8 cellular contexts compared by ENCODE assay signal in genomic region chr16:89923640-89924297, GRCh38. TPM values are rescaled to one million over a fixed set of nuclear protein-coding genes. Genes with fewer than 3 reads are reported as not detected.
DNase-seq lines count a peak whose midpoint lies in the region; ATAC-seq and TF ChIP-seq lines count a peak whose summit lies in the region.

No MANE protein-coding gene starts in this region.

- peaks cover 66% of the 10 kb centered on the region for H3K4me1 ChIP-seq in left ventricle myocardium inferior
- H3K4me1 ChIP-seq in adipocyte (ENCODE audit: control insufficient read depth, insufficient read depth, low read length) = peaks cover 37% of the 10 kb centered on the region
- peaks cover 51% of the 10 kb centered on the region for H3K4me1 ChIP-seq in vagina

- H3K27me3 Mint-ChIP-seq in stimulated activated naive CD8-positive, alpha-beta T cell treated with anti-CD3 and anti-CD28 coated beads, Interleukin-15, amount 100 ng/mL, for 72 hours = peaks cover 85% of the 10 kb centered on the region

- intact Hi-C loops in left ventricle myocardium inferior (cut with micrococcal nuclease) (no loop called here), left ventricle myocardium superior (cut with micrococcal nuclease) (no loop called here), vagina (cut with DNase I) (no loop called here)

- H3K27me3 ChIP-seq in left ventricle myocardium inferior (ENCODE audit: low read depth) (peaks cover 66% of the 10 kb centered on the region), adipocyte (replicated peaks; ENCODE audit: control insufficient read depth, insufficient read depth, low read length) (no peaks in the 10 kb centered on the region), vagina (no peaks in the 10 kb centered on the region)

- no peaks in the 10 kb centered on the region for H3K9me3 ChIP-seq in left ventricle myocardium inferior (replicated peaks)
- H3K9me3 ChIP-seq in adipocyte (ENCODE audit: control insufficient read depth, low read length) = no peaks in the 10 kb centered on the region
- no peaks in the 10 kb centered on the region for H3K9me3 ChIP-seq in vagina

- no peaks in the 10 kb centered on the region for H3K36me3 ChIP-seq in left ventricle myocardium inferior
- no peaks in the 10 kb centered on the region for H3K36me3 ChIP-seq in adipocyte (ENCODE audit: control insufficient read depth, insufficient read depth, low read length, severe bottlenecking)
- H3K36me3 ChIP-seq in vagina = no peaks in the 10 kb centered on the region

- H3K4me3 Mint-ChIP-seq in stimulated activated naive CD8-positive, alpha-beta T cell treated with anti-CD3 and anti-CD28 coated beads, Interleukin-15, amount 100 ng/mL, for 72 hours = no peak overlapping the region

- TF ChIP-seq CTCF in left ventricle myocardium inferior (IDR thresholded peaks at IDR 0.05; ENCODE audit: borderline replicate concordance) (no peak), vagina (IDR thresholded peaks at IDR 0.05) (no peak)

- no peak for ATAC-seq in left ventricle myocardium superior
- ATAC-seq in GM21786 (IDR thresholded peaks at IDR 0.05; ENCODE audit: unreplicated experiment) = no peak
- ATAC-seq in stimulated activated naive CD8-positive, alpha-beta T cell treated with anti-CD3 and anti-CD28 coated beads, Interleukin-15, amount 100 ng/mL, for 72 hours = no peak

- H3K4me3 ChIP-seq in left ventricle myocardium inferior (peak overlapping the region; percentile 77), adipocyte (ENCODE audit: low read length) (peak overlapping the region; percentile 82), vagina (peak overlapping the region; percentile 63 to 71)

- DNase-seq in left ventricle myocardium inferior = no peak
- DNase-seq in left ventricle myocardium superior = no peak
- DNase-seq in adipocyte (ENCODE audit: low read depth) = peak; percentile 37
- peak; percentile 71 for DNase-seq in left kidney (ENCODE audit: low read depth, low spot score)
- DNase-seq in vagina (ENCODE audit: extremely low spot score in 2 of 2) = no peak
- no peak for DNase-seq in stimulated activated naive CD8-positive, alpha-beta T cell treated with anti-CD3 and anti-CD28 coated beads, Interleukin-15, amount 100 ng/mL, for 72 hours
- DNase-seq in cerebellar nuclear complex (lab: John Stamatoyannopoulos, UW) = no peak

- no peak for TF ChIP-seq POLR2A in vagina (IDR thresholded peaks at IDR 0.05)

- H3K4me1 Mint-ChIP-seq in stimulated activated naive CD8-positive, alpha-beta T cell treated with anti-CD3 and anti-CD28 coated beads, Interleukin-15, amount 100 ng/mL, for 72 hours = peaks cover 47% of the 10 kb centered on the region

- no peaks in the 10 kb centered on the region for H3K9me3 Mint-ChIP-seq in stimulated activated naive CD8-positive, alpha-beta T cell treated with anti-CD3 and anti-CD28 coated beads, Interleukin-15, amount 100 ng/mL, for 72 hours

- no peak overlapping the region for H3K27ac Mint-ChIP-seq in stimulated activated naive CD8-positive, alpha-beta T cell treated with anti-CD3 and anti-CD28 coated beads, Interleukin-15, amount 100 ng/mL, for 72 hours

- H3K27ac ChIP-seq in left ventricle myocardium inferior (replicated peaks) (peak overlapping the region; percentile 93), vagina (no peak overlapping the region)

- H3K9ac ChIP-seq in adipocyte (ENCODE audit: low read length) = peak overlapping the region; percentile 76

RNA-seq across cellular contexts. Expression of gene TUBB3, which starts 0.6 kb away (rescaled TPM):
- 2.1 TPM for total RNA-seq in left ventricle myocardium inferior
- total RNA-seq in left ventricle myocardium superior = 1.8 TPM
- 19.2 TPM for total RNA-seq in vagina

RNA-seq across cellular contexts. Expression of gene MC1R, which starts 5.1 kb away (rescaled TPM):
- total RNA-seq in left ventricle myocardium inferior = 1.2 TPM
- 1.1 TPM for total RNA-seq in left ventricle myocardium superior
- total RNA-seq in vagina = 4.4 TPM

RNA-seq across cellular contexts. Expression of gene DEF8, which starts 24.8 kb away (rescaled TPM):
- total RNA-seq in left ventricle myocardium inferior = 44.7 TPM
- 53.2 TPM for total RNA-seq in left ventricle myocardium superior
- 94.5 TPM for total RNA-seq in vagina

RNA-seq across cellular contexts. Expression of gene TCF25, which starts 50.4 kb away (rescaled TPM):
- total RNA-seq in left ventricle myocardium inferior (82.6 TPM), left ventricle myocardium superior (86.3 TPM), vagina (132 TPM)

Comparison
In these comparisons a context has a peak if more than half of its experiments do, and no peak if none do; other contexts are left out.
1. DNase-seq: peak in adipocyte (single experiment) and left kidney (single experiment); none in left ventricle myocardium inferior (single experiment), left ventricle myocardium superior (single experiment), vagina (0 of 2), stimulated activated naive CD8-positive, alpha-beta T cell treated with anti-CD3 and anti-CD28 coated beads, Interleukin-15, amount 100 ng/mL, for 72 hours (0 of 2) and cerebellar nuclear complex (0 of 2).
2. Peak in every context shown above with its lines, with median percentiles within 50 percentile points of each other: H3K4me3 ChIP-seq.